In genomic region chr2:228870993-228871392, GRCh38 we compare ENCODE assay signal across 35 cellular contexts.
"Had no signal": no experiment of that assay in that cellular context is flagged by ENCODE, and none has a peak within 500 bp of the region (broad histone marks: within the 10 kb centered on the region; RNA-seq: fewer than 3 reads in every experiment).

No MANE protein-coding gene starts in this region.

- H3K9me3 Mint-ChIP-seq: activated CD4-positive, alpha-beta T cell treated with anti-CD3 and anti-CD28 coated beads, Interleukin-2, amount 10 ng/mL, durations not matched to agents 24 days and 14 days had no signal

- DNase-seq: activated B cell treated with CpG ODN at 0.5 μM for 24 hours; activated CD4-positive, alpha-beta memory T cell treated with anti-CD3 and anti-CD28 coated beads for 36 hours; activated CD4-positive, alpha-beta T cell treated with anti-CD3 and anti-CD28 coated beads for 4 hours; activated CD4-positive, alpha-beta T cell treated with anti-CD3 and anti-CD28 coated beads, Interleukin-2, amount 10 ng/mL, durations not matched to agents 24 days and 14 days; activated CD4-positive, alpha-beta T cell treated with anti-CD3 and anti-CD28 coated beads, Interleukin-2, amount 50 U/mL, for 1 hour; activated CD4-positive, alpha-beta T cell treated with anti-CD3 and anti-CD28 coated beads, Interleukin-2, amount 50 U/mL, for 4 hours; activated CD4-positive, CD25-positive, alpha-beta regulatory T cell treated with anti-CD3 and anti-CD28 coated beads, Interleukin-2, amount 50 U/mL, for 72 hours; activated CD8-positive, alpha-beta memory T cell treated with anti-CD3 and anti-CD28 coated beads, Interleukin-2, amount 50 U/mL, for 4 hours; activated CD8-positive, alpha-beta T cell treated with anti-CD3 and anti-CD28 coated beads for 36 hours; activated effector memory CD4-positive, alpha-beta T cell treated with Interleukin-2 at 50 U/mL for 16 hours; activated gamma-delta T cell; activated naive CD4-positive, alpha-beta T cell treated with anti-CD3 and anti-CD28 coated beads, Interleukin-2, amount 10 ng/mL, durations not matched to agents 7 days and 5 days; activated naive CD4-positive, alpha-beta T cell treated with Interleukin-2 at 50 U/mL for 16 hours; activated naive CD8-positive, alpha-beta T cell treated with anti-CD3 and anti-CD28 coated beads, Interleukin-2, amount 10 ng/mL, durations not matched to agents 7 days and 5 days; activated naive CD8-positive, alpha-beta T cell treated with anti-CD3 and anti-CD28 coated beads, Interleukin-2, amount 50 U/mL, for 24 hours; activated T-cell treated with anti-CD3 and anti-CD28 coated beads for 4 hours; activated T-cell treated with anti-CD3 and anti-CD28 coated beads, Interleukin-2, amount 50 U/mL, for 1 hour; activated T-cell treated with anti-CD3 and anti-CD28 coated beads, Interleukin-2, amount 50 U/mL, for 4 hours; activated T-cell treated with anti-CD3 and anti-CD28 coated beads, Interleukin-2, amount 50 U/mL, for 72 hours; amygdala; anterior cingulate cortex; caudate nucleus; T-helper 2 cell; T-helper 9 cell had no signal

- H3K27ac Mint-ChIP-seq: activated B cell treated with CpG ODN at 0.5 μM for 24 hours; activated CD4-positive, alpha-beta memory T cell treated with anti-CD3 and anti-CD28 coated beads for 36 hours; activated CD4-positive, alpha-beta T cell treated with anti-CD3 and anti-CD28 coated beads, Interleukin-2, amount 10 ng/mL, durations not matched to agents 24 days and 14 days; activated CD8-positive, alpha-beta T cell treated with anti-CD3 and anti-CD28 coated beads for 36 hours; activated naive CD4-positive, alpha-beta T cell treated with anti-CD3 and anti-CD28 coated beads, Interleukin-2, amount 10 ng/mL, durations not matched to agents 7 days and 5 days; activated naive CD4-positive, alpha-beta T cell treated with anti-CD3 and anti-CD28 coated beads, Interleukin-2, amount 50 U/mL, for 24 hours; activated naive CD8-positive, alpha-beta T cell; activated naive CD8-positive, alpha-beta T cell treated with anti-CD3 and anti-CD28 coated beads, Interleukin-2, amount 10 ng/mL, durations not matched to agents 7 days and 5 days; activated naive CD8-positive, alpha-beta T cell treated with anti-CD3 and anti-CD28 coated beads, Interleukin-2, amount 50 U/mL, for 24 hours; activated T-cell treated with anti-CD3 and anti-CD28 coated beads, Interleukin-2, amount 50 U/mL, for 72 hours; activated T-helper 2 cell treated with anti-CD3 and anti-CD28 coated beads, Interferon-gamma antibody, Interleukin-2, Interleukin-4, amounts not matched to agents 10 μg/mL and 5 μg/mL and 100 μg/mL, durations not matched to agents 14 hours and 24 hours and 36 hours; brain; T-helper 1 cell treated with Interleukin-12 subunit alpha and Interleukin-12 subunit beta and Interleukin-4 antibody, amounts not matched to agents 30 μg/mL and 1 μg/mL, for 36 hours; T-helper 2 cell treated with Interferon-gamma antibody and Interleukin-4, amounts not matched to agents 5 μg/mL and 100 μg/mL, for 36 hours had no signal

- H3K4me3 ChIP-seq: ascending aorta, cardiac muscle cell had no signal

- H3K27ac ChIP-seq: ascending aorta, cardiac muscle cell, VCaP had no signal

- H3K4me1 Mint-ChIP-seq: activated B cell treated with CpG ODN at 0.5 μM for 24 hours; activated CD4-positive, alpha-beta T cell treated with anti-CD3 and anti-CD28 coated beads, Interleukin-2, amount 10 ng/mL, durations not matched to agents 24 days and 14 days; activated naive CD4-positive, alpha-beta T cell treated with anti-CD3 and anti-CD28 coated beads, Interleukin-2, amount 10 ng/mL, durations not matched to agents 7 days and 5 days; activated naive CD4-positive, alpha-beta T cell treated with anti-CD3 and anti-CD28 coated beads, Interleukin-2, amount 50 U/mL, for 24 hours; activated naive CD8-positive, alpha-beta T cell treated with anti-CD3 and anti-CD28 coated beads, Interleukin-2, amount 10 ng/mL, durations not matched to agents 7 days and 5 days; activated naive CD8-positive, alpha-beta T cell treated with anti-CD3 and anti-CD28 coated beads, Interleukin-2, amount 50 U/mL, for 24 hours; brain had no signal

- H3K4me3 Mint-ChIP-seq: activated B cell treated with CpG ODN at 0.5 μM for 24 hours; activated CD4-positive, alpha-beta memory T cell treated with anti-CD3 and anti-CD28 coated beads for 36 hours; activated CD4-positive, alpha-beta T cell treated with anti-CD3 and anti-CD28 coated beads, Interleukin-2, amount 10 ng/mL, durations not matched to agents 24 days and 14 days; activated CD8-positive, alpha-beta T cell treated with anti-CD3 and anti-CD28 coated beads for 36 hours; activated naive CD4-positive, alpha-beta T cell treated with anti-CD3 and anti-CD28 coated beads, Interleukin-2, amount 10 ng/mL, durations not matched to agents 7 days and 5 days; activated naive CD4-positive, alpha-beta T cell treated with anti-CD3 and anti-CD28 coated beads, Interleukin-2, amount 50 U/mL, for 24 hours; activated naive CD8-positive, alpha-beta T cell; activated naive CD8-positive, alpha-beta T cell treated with anti-CD3 and anti-CD28 coated beads, Interleukin-2, amount 10 ng/mL, durations not matched to agents 7 days and 5 days; activated naive CD8-positive, alpha-beta T cell treated with anti-CD3 and anti-CD28 coated beads, Interleukin-2, amount 50 U/mL, for 24 hours; activated T-cell treated with anti-CD3 and anti-CD28 coated beads, Interleukin-2, amount 50 U/mL, for 4 hours; activated T-cell treated with anti-CD3 and anti-CD28 coated beads, Interleukin-2, amount 50 U/mL, for 72 hours; brain; T-helper 1 cell treated with Interleukin-12 subunit alpha and Interleukin-12 subunit beta and Interleukin-4 antibody, amounts not matched to agents 30 μg/mL and 1 μg/mL, for 36 hours; T-helper 2 cell treated with Interferon-gamma antibody and Interleukin-4, amounts not matched to agents 5 μg/mL and 100 μg/mL, for 36 hours had no signal

- H3K4me1 ChIP-seq: ascending aorta had no signal

- FAIRE-seq: bronchial epithelial cell, TTC549 had no signal

- H3K27me3 Mint-ChIP-seq: activated B cell treated with CpG ODN at 0.5 μM for 24 hours; activated CD4-positive, alpha-beta memory T cell treated with anti-CD3 and anti-CD28 coated beads for 36 hours; activated CD4-positive, alpha-beta T cell treated with anti-CD3 and anti-CD28 coated beads, Interleukin-2, amount 10 ng/mL, durations not matched to agents 24 days and 14 days; activated CD8-positive, alpha-beta T cell treated with anti-CD3 and anti-CD28 coated beads for 36 hours; activated naive CD4-positive, alpha-beta T cell treated with anti-CD3 and anti-CD28 coated beads, Interleukin-2, amount 10 ng/mL, durations not matched to agents 7 days and 5 days; activated naive CD8-positive, alpha-beta T cell treated with anti-CD3 and anti-CD28 coated beads, Interleukin-2, amount 10 ng/mL, durations not matched to agents 7 days and 5 days; activated naive CD8-positive, alpha-beta T cell treated with anti-CD3 and anti-CD28 coated beads, Interleukin-2, amount 50 U/mL, for 24 hours; brain had no signal

- H3K9me3 ChIP-seq: ascending aorta had no signal

- H3K36me3 Mint-ChIP-seq: activated CD4-positive, alpha-beta memory T cell treated with anti-CD3 and anti-CD28 coated beads for 36 hours; activated naive CD4-positive, alpha-beta T cell treated with anti-CD3 and anti-CD28 coated beads, Interleukin-2, amount 10 ng/mL, durations not matched to agents 7 days and 5 days; activated naive CD4-positive, alpha-beta T cell treated with anti-CD3 and anti-CD28 coated beads, Interleukin-2, amount 50 U/mL, for 24 hours; activated naive CD8-positive, alpha-beta T cell; activated naive CD8-positive, alpha-beta T cell treated with anti-CD3 and anti-CD28 coated beads, Interleukin-2, amount 10 ng/mL, durations not matched to agents 7 days and 5 days; brain had no signal

- H3K36me3 ChIP-seq: ascending aorta, cardiac muscle cell had no signal

- ATAC-seq: activated CD8-positive, alpha-beta T cell treated with anti-CD3 and anti-CD28 coated beads for 36 hours; activated naive CD8-positive, alpha-beta T cell treated with anti-CD3 and anti-CD28 coated beads, Interleukin-2, amount 50 U/mL, for 24 hours; activated T-cell treated with anti-CD3 and anti-CD28 coated beads, Interleukin-2, amount 50 U/mL, for 4 hours; activated T-cell treated with anti-CD3 and anti-CD28 coated beads, Interleukin-2, amount 50 U/mL, for 72 hours had no signal

- H3K27me3 ChIP-seq: ascending aorta, cardiac muscle cell had no signal
